ENCODE assay signal across 8 cellular contexts in the genomic region with DNA sequence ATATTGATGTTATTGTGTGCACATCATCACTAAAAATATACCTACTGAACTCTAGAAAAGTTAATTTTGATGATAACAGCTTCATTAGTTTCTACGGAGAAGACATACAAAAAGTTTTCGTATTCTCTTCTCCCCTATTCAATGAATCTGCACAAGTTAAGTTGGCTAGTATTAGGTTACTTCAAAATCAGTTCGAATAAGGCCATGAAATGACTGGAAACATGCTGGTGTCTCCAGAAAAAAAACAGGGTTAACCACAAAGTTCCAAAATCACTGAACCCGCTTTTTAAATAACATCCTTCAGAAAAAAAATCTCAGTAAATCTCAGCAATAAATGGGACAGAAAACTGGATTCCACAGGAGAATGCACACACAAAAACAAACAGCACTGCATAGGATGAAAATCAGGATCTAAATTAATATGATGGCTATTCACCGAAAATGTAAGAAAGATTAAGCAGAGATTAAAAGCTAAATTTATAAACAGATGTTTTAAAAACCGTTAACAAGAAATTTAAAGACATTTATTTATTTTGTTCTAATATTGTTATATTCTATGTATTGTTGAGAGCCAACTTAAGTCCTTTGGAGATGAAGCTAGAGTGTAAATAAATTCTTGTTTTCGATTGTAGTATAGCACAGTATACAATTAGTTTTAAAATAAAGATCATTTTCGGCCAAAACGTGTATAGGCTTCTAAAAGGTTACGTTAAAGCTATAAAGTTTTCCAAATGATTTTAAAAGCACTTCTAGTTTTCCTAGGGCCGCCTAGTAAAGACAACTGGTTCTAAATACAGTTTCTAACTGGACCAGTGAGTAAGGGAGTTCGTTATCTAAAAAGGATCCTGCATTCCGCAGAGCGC. TPM values are rescaled to one million over a fixed set of nuclear protein-coding genes. Genes with fewer than 3 reads are reported as not detected.
A peak's percentile ranks its signal among the peaks of the same experiment; 100 is the strongest.
DNase-seq lines count a peak whose midpoint lies in the region; ATAC-seq and TF ChIP-seq lines count a peak whose summit lies in the region.

No MANE protein-coding gene starts in this region.

- H2BK15ac ChIP-seq in mesendoderm (replicated peaks; ENCODE audit: low read depth), result no peak overlapping the region

- H3K18ac ChIP-seq in mesendoderm (ENCODE audit: low read length), result no peak overlapping the region

- H3K27me3 ChIP-seq in mesendoderm (ENCODE audit: insufficient read depth, low read length, poor library complexity), result peaks cover 4% of the 10 kb centered on the region
- H3K27me3 ChIP-seq in thoracic aorta (replicated peaks; ENCODE audit: insufficient read depth), result no peaks in the 10 kb centered on the region

- H3K9me3 ChIP-seq in thoracic aorta, result no peaks in the 10 kb centered on the region

- peak overlapping the region; percentile 92 to 97 for H3K4me3 Mint-ChIP-seq in activated T-cell treated with anti-CD3 and anti-CD28 coated beads, Interleukin-2, amount 50 U/mL, for 72 hours
- peak overlapping the region; percentile 64 for H3K4me3 Mint-ChIP-seq in MCF 10A (ENCODE audit: unreplicated experiment)

- no TSS peak for BruUV-seq in MCF 10A (replicated peaks; lab: Mats Ljungman, UMichigan)

- H3K4me3 ChIP-seq in mesendoderm (ENCODE audit: low read length) (no peak overlapping the region), thoracic aorta (peak overlapping the region; percentile 77)

- H3K23ac ChIP-seq in mesendoderm (ENCODE audit: low read length), result no peak overlapping the region

- no peak overlapping the region for H2BK120ac ChIP-seq in mesendoderm (ENCODE audit: low read depth, low read length)

- ATAC-seq in activated T-cell treated with anti-CD3 and anti-CD28 coated beads, Interleukin-2, amount 50 U/mL, for 72 hours (replicated peaks in 1 of 2), result no peak
- no peak for ATAC-seq in thoracic aorta (ENCODE audit: insufficient number of reproducible peaks, low FRiP score, low read depth)
- ATAC-seq in HG03565 (IDR thresholded peaks at IDR 0.05; ENCODE audit: unreplicated experiment), result no peak

- no peak overlapping the region for H3K56ac ChIP-seq in mesendoderm (ENCODE audit: low read length)

- H3K4ac ChIP-seq in mesendoderm (ENCODE audit: low read depth, low read length), result no peak overlapping the region

- no peak overlapping the region for H2AK5ac ChIP-seq in mesendoderm (ENCODE audit: low read length)

- H3K4me2 ChIP-seq in mesendoderm (ENCODE audit: low read length), result peak overlapping the region; percentile 83

- H2BK5ac ChIP-seq in mesendoderm (ENCODE audit: low read length), result no peak overlapping the region

- H3K79me1 ChIP-seq in mesendoderm (ENCODE audit: low read length), result no peaks in the 10 kb centered on the region

- intact Hi-C loops in MCF 10A (cut with micrococcal nuclease), result loop anchor here (1.0 to 2.0 kb wide), 2 partner anchors 65 to 149 kb away; no protein-coding TSS in a partner anchor

- no peak overlapping the region for H4K5ac ChIP-seq in mesendoderm (ENCODE audit: low read length)

- WGBS in mesendoderm (ENCODE audit: extremely low coverage, insufficient coverage, low lambda C conversion rate), result no CpG with 5 or more reads among the region's 14 CpGs

- H3K36me3 ChIP-seq in mesendoderm (ENCODE audit: control insufficient read depth, insufficient read depth, low read length) (no peaks in the 10 kb centered on the region), thoracic aorta (no peaks in the 10 kb centered on the region)

- DNase-seq in activated T-cell treated with anti-CD3 and anti-CD28 coated beads, Interleukin-2, amount 50 U/mL, for 72 hours, result no peak
- no peak for DNase-seq in activated T-cell treated with anti-CD3 and anti-CD28 coated beads, Interleukin-2, amount 50 U/mL, for 48 hours
- DNase-seq in MCF 10A (ENCODE audit: unreplicated experiment) (no peak), mesendoderm (no peak), thoracic aorta (ENCODE audit: low spot score) (no peak), T-helper 9 cell (no peak)
- DNase-seq in stimulated activated CD4-positive, alpha-beta T cell treated with anti-CD3 and anti-CD28 coated beads, Interleukin-2, amount 100 ng/mL, for 48 hours, result no peak

- POLR2A ChIA-PET in MCF 10A (lab: Yijun Ruan, JAX), result interaction anchor here (1.0 kb wide), 1 partner anchor 110 kb away, joined by 3 read pairs; no protein-coding TSS in a partner anchor

- peaks cover 0 to 2% of the 10 kb centered on the region in 2 donors for H3K36me3 Mint-ChIP-seq in activated T-cell treated with anti-CD3 and anti-CD28 coated beads, Interleukin-2, amount 50 U/mL, for 72 hours (ENCODE audit: insufficient read depth in 2 of 2)
- no peaks in the 10 kb centered on the region for H3K36me3 Mint-ChIP-seq in MCF 10A (ENCODE audit: insufficient read depth, unreplicated experiment)

- H3K4me1 ChIP-seq in mesendoderm (ENCODE audit: control insufficient read depth, low read depth, low read length), result no peaks in the 10 kb centered on the region
- peaks cover 5 to 12% of the 10 kb centered on the region in 2 donors for H3K4me1 ChIP-seq in thoracic aorta (ENCODE audit: control insufficient read depth in 1 of 2, low read depth in 2 of 2)

- no peaks in the 10 kb centered on the region for H3K4me1 Mint-ChIP-seq in activated T-cell treated with anti-CD3 and anti-CD28 coated beads, Interleukin-2, amount 50 U/mL, for 72 hours (ENCODE audit: low read depth)
- no peaks in the 10 kb centered on the region for H3K4me1 Mint-ChIP-seq in MCF 10A (ENCODE audit: insufficient read depth, unreplicated experiment)

- no peak overlapping the region for H4K8ac ChIP-seq in mesendoderm (ENCODE audit: low read depth, low read length)

- H3K9me3 Mint-ChIP-seq in activated T-cell treated with anti-CD3 and anti-CD28 coated beads, Interleukin-2, amount 50 U/mL, for 72 hours, result no peaks in the 10 kb centered on the region
- H3K9me3 Mint-ChIP-seq in MCF 10A (ENCODE audit: unreplicated experiment), result no peaks in the 10 kb centered on the region

- CTCF ChIA-PET in MCF 10A (lab: Yijun Ruan, JAX), result interaction anchor here (0.6 to 7.7 kb wide), 28 partner anchors 9 to 1523 kb away, joined by 3 to 325 read pairs (median 6); no protein-coding TSS in a partner anchor

- no peak overlapping the region for H3K9ac ChIP-seq in mesendoderm (ENCODE audit: low read length)

- no peak overlapping the region for H3K27ac Mint-ChIP-seq in activated T-cell treated with anti-CD3 and anti-CD28 coated beads, Interleukin-2, amount 50 U/mL, for 72 hours
- no peak overlapping the region for H3K27ac Mint-ChIP-seq in MCF 10A (ENCODE audit: low read depth, unreplicated experiment)

- H3K27ac ChIP-seq in mesendoderm (ENCODE audit: low read depth, low read length) (no peak overlapping the region), thoracic aorta (no peak overlapping the region)

- TF ChIP-seq CTCF in MCF 10A (IDR thresholded peaks at IDR 0.05; ENCODE audit: unreplicated experiment), result no peak
- no peak for TF ChIP-seq CTCF in thoracic aorta (IDR thresholded peaks at IDR 0.05)

- peaks cover 40% of the 10 kb centered on the region for H3K27me3 Mint-ChIP-seq in activated T-cell treated with anti-CD3 and anti-CD28 coated beads, Interleukin-2, amount 50 U/mL, for 72 hours (ENCODE audit: low read depth)
- H3K27me3 Mint-ChIP-seq in MCF 10A (ENCODE audit: insufficient read depth, unreplicated experiment), result peaks cover 86% of the 10 kb centered on the region

- H3K79me2 ChIP-seq in mesendoderm (ENCODE audit: control insufficient read depth, insufficient read depth, low read length), result no peaks in the 10 kb centered on the region

RNA-seq across cellular contexts. Expression of gene IGSF11, which starts 1.0 kb away (rescaled TPM):
- total RNA-seq in activated T-cell treated with anti-CD3 and anti-CD28 coated beads, Interleukin-2, amount 50 U/mL, for 72 hours, result under 1 TPM in 1 of 2 donors, not detected in 1; 0.19 TPM
- total RNA-seq in MCF 10A (2022) (not detected in 2 replicates), thoracic aorta (under 1 TPM in 1 of 2 donors, not detected in 1; 0.71 TPM)
- polyA plus RNA-seq in mesendoderm (2013, experiment 1 of 2), result 0.22 TPM
- 0.24 TPM for polyA plus RNA-seq in mesendoderm (2013, experiment 2 of 2)
